17 cellular contexts compared by ENCODE assay signal in genomic region chr6:139349464-139350020, GRCh38. TPM values are rescaled to one million over a fixed set of nuclear protein-coding genes. Genes with fewer than 3 reads are reported as not detected.
DNase-seq lines count a peak whose midpoint lies in the region; ATAC-seq and TF ChIP-seq lines count a peak whose summit lies in the region.
"Had no signal": no experiment of that assay in that cellular context is flagged by ENCODE, and none has a peak within 500 bp of the region (broad histone marks: within the 10 kb centered on the region; RNA-seq: fewer than 3 reads in every experiment).

No MANE protein-coding gene starts in this region.

- CTCF ChIA-PET in activated naive CD4-positive, alpha-beta T cell treated with anti-CD3 and anti-CD28 coated beads, Interleukin-2, amount 10 ng/mL, durations not matched to agents 7 days and 5 days (lab: Charles Lee) = no interaction called here
- CTCF ChIA-PET in RWPE1 (lab: Yijun Ruan, JAX) = no interaction called here

- no peak for DNase-seq in activated naive CD4-positive, alpha-beta T cell treated with anti-CD3 and anti-CD28 coated beads, Interleukin-2, amount 10 ng/mL, durations not matched to agents 7 days and 5 days
- DNase-seq in RWPE1 (ENCODE audit: low spot score) (peak; percentile 29), fibroblast of peridontal ligament (ENCODE audit: extremely low read depth) (peak; percentile 32), ureter (ENCODE audit: low spot score) (peak; percentile 52), Kasumi-1 (lab: John Stamatoyannopoulos, UW) (no peak)
- DNase-seq: activated CD4-positive, alpha-beta T cell treated with anti-CD3 and anti-CD28 coated beads for 1 hour; H9; NCI-H1694 treated with DMSO at 0.1 percent for 48 hours; NCI-H526; SK-N-SH; stimulated activated CD4-positive, alpha-beta T cell treated with anti-CD3 and anti-CD28 coated beads, Interleukin-2, amount 100 ng/mL, for 48 hours; substantia nigra; T-helper 9 cell had no signal

- peak overlapping the region; percentile 11 for H3K27ac Mint-ChIP-seq in activated naive CD4-positive, alpha-beta T cell treated with anti-CD3 and anti-CD28 coated beads, Interleukin-2, amount 50 U/mL, for 24 hours
- H3K27ac Mint-ChIP-seq in activated naive CD4-positive, alpha-beta T cell treated with anti-CD3 and anti-CD28 coated beads, Interleukin-2, amount 10 ng/mL, durations not matched to agents 7 days and 5 days = no peak overlapping the region
- H3K27ac Mint-ChIP-seq: H9 had no signal

- no peak overlapping the region for H3K27ac ChIP-seq in RWPE1

- no peak overlapping the region for H3K4me3 Mint-ChIP-seq in activated naive CD4-positive, alpha-beta T cell treated with anti-CD3 and anti-CD28 coated beads, Interleukin-2, amount 50 U/mL, for 24 hours
- no peak overlapping the region for H3K4me3 Mint-ChIP-seq in activated naive CD4-positive, alpha-beta T cell treated with anti-CD3 and anti-CD28 coated beads, Interleukin-2, amount 10 ng/mL, durations not matched to agents 7 days and 5 days
- H3K4me3 Mint-ChIP-seq: H9 had no signal

- POLR2A ChIA-PET in RWPE1 (lab: Yijun Ruan, JAX; ENCODE audit: low non-redundant PET) = no interaction called here

- H3K4me1 Mint-ChIP-seq in activated naive CD4-positive, alpha-beta T cell treated with anti-CD3 and anti-CD28 coated beads, Interleukin-2, amount 50 U/mL, for 24 hours = peaks cover 11% of the 10 kb centered on the region
- no peaks in the 10 kb centered on the region for H3K4me1 Mint-ChIP-seq in activated naive CD4-positive, alpha-beta T cell treated with anti-CD3 and anti-CD28 coated beads, Interleukin-2, amount 10 ng/mL, durations not matched to agents 7 days and 5 days

- no peaks in the 10 kb centered on the region for H3K9me3 Mint-ChIP-seq in activated naive CD4-positive, alpha-beta T cell treated with anti-CD3 and anti-CD28 coated beads, Interleukin-2, amount 50 U/mL, for 24 hours
- H3K9me3 Mint-ChIP-seq in activated naive CD4-positive, alpha-beta T cell treated with anti-CD3 and anti-CD28 coated beads, Interleukin-2, amount 10 ng/mL, durations not matched to agents 7 days and 5 days = no peaks in the 10 kb centered on the region
- H3K9me3 Mint-ChIP-seq: H9 had no signal

- no peaks in the 10 kb centered on the region for H3K36me3 Mint-ChIP-seq in activated naive CD4-positive, alpha-beta T cell treated with anti-CD3 and anti-CD28 coated beads, Interleukin-2, amount 50 U/mL, for 24 hours
- no peaks in the 10 kb centered on the region for H3K36me3 Mint-ChIP-seq in activated naive CD4-positive, alpha-beta T cell treated with anti-CD3 and anti-CD28 coated beads, Interleukin-2, amount 10 ng/mL, durations not matched to agents 7 days and 5 days

- ATAC-seq in HG03442 (IDR thresholded peaks at IDR 0.05; ENCODE audit: unreplicated experiment) (no peak), HG02852 (IDR thresholded peaks at IDR 0.05; ENCODE audit: unreplicated experiment) (no peak)
- ATAC-seq: Panc1 had no signal

- TF ChIP-seq CTCF in RWPE1 (conservative IDR thresholded peaks at IDR 0.05; ENCODE audit: low read depth) = no peak

- H3K27me3 Mint-ChIP-seq in activated naive CD4-positive, alpha-beta T cell treated with anti-CD3 and anti-CD28 coated beads, Interleukin-2, amount 50 U/mL, for 24 hours = no peaks in the 10 kb centered on the region
- no peaks in the 10 kb centered on the region for H3K27me3 Mint-ChIP-seq in activated naive CD4-positive, alpha-beta T cell treated with anti-CD3 and anti-CD28 coated beads, Interleukin-2, amount 10 ng/mL, durations not matched to agents 7 days and 5 days

RNA-seq across cellular contexts. Expression of gene CITED2, which starts 24.9 kb away (rescaled TPM):
- 67.0 TPM for total RNA-seq in ureter

RNA-seq across cellular contexts. Expression of gene TXLNB, which starts 57.7 kb away (rescaled TPM):
- 0.94 TPM for total RNA-seq in ureter

Comparison
In these comparisons a context has a peak if more than half of its experiments do, and no peak if none do; other contexts are left out.
1. DNase-seq: peak in RWPE1 (single experiment), fibroblast of peridontal ligament (single experiment) and ureter (single experiment); none in activated naive CD4-positive, alpha-beta T cell treated with anti-CD3 and anti-CD28 coated beads, Interleukin-2, amount 10 ng/mL, durations not matched to agents 7 days and 5 days (single experiment) and Kasumi-1 (0 of 2).